1 cellular context compared by ENCODE assay signal in the genomic region with DNA sequence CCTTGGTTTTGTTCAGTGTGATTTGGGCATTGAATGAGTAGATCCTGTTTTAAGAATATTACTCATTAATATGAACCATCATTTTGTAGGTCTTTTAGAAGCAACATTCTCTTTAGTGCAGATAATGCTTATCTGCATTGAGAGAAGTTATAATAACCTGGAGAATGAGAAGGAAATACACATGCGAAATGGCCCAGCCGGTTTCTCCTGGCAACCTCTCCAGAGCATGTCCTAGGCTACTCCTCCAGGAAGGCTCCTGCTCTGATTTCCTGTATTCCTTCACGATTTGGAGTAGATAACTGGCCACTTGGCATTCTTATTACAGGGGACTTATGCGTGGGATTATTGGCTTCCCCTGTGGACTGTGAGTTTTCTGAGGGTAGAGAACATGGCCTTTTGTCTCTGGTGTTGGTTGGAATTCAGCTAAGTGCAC.
TF ChIP-seq lines count a peak whose summit lies in the region.

No MANE protein-coding gene starts in this region.

TF ChIP-seq in endothelial cell of umbilical vein, 7 proteins besides CTCF, POLR2A, EP300 and RAD21 (continued from another document):
- TF ChIP-seq EZH2 (IDR thresholded peaks at IDR 0.05; ENCODE audit: borderline replicate concordance, low read depth, low read length, severe bottlenecking) (no peak), POLR2AphosphoS5 (IDR thresholded peaks at IDR 0.05; ENCODE audit: insufficient read depth, low read depth, low read length) (no peak), JUN (IDR thresholded peaks at IDR 0.05; ENCODE audit: borderline replicate concordance, insufficient read depth, insufficient read length, low read depth) (no peak), GATA2 (IDR thresholded peaks at IDR 0.05; ENCODE audit: insufficient read depth, insufficient read length, low read depth, low read length) (no peak), FOS (IDR thresholded peaks at IDR 0.05; ENCODE audit: borderline replicate concordance, insufficient read depth, low read length) (no peak)
- TF ChIP-seq, protein P1, sequence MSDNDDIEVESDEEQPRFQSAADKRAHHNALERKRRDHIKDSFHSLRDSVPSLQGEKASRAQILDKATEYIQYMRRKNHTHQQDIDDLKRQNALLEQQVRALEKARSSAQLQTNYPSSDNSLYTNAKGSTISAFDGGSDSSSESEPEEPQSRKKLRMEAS (IDR thresholded peaks at IDR 0.05; ENCODE audit: insufficient read depth, insufficient read length): no peak
